Comparison of ENCODE assay signal across 1 cellular context in genomic region chr4:185142911-185143595, GRCh38.
TF ChIP-seq lines count a peak whose summit lies in the region.

Gene SLC25A4, plus strand, starts transcription at chr4:185143266. Its CDS starts 107 bp downstream, at chr4:185143373.

TF ChIP-seq in HepG2, 621 proteins besides CTCF, POLR2A, EP300 and RAD21 (continued from another document and continues in another):
- TF ChIP-seq ZBTB4 (CRISPR knock-in tag; IDR thresholded peaks at IDR 0.05; ENCODE audit: borderline replicate concordance) (no peak), IRF9 (CRISPR knock-in tag; IDR thresholded peaks at IDR 0.05; ENCODE audit: borderline replicate concordance) (peak; percentile 79; the same call in 1 of the 2 replicates), ZNF883 (CRISPR knock-in tag; IDR thresholded peaks at IDR 0.05; ENCODE audit: not compliant biosample characterization) (peak; percentile 50), ZNF879 (CRISPR knock-in tag; IDR thresholded peaks at IDR 0.05) (no peak), SMYD3 (CRISPR knock-in tag; IDR thresholded peaks at IDR 0.05) (no peak), HNRNPH1 (optimal IDR thresholded peaks at IDR 0.05; ENCODE audit: low read depth, low read length) (no peak), DMTF1 (CRISPR knock-in tag; IDR thresholded peaks at IDR 0.05) (no peak), PAWR (CRISPR knock-in tag; IDR thresholded peaks at IDR 0.05; ENCODE audit: borderline replicate concordance) (no peak), AKAP8 (CRISPR knock-in tag; IDR thresholded peaks at IDR 0.05) (peak; percentile 26; the same call in 1 of the 2 replicates), ZSCAN22 (CRISPR knock-in tag; IDR thresholded peaks at IDR 0.05) (no peak), MTF1 (CRISPR knock-in tag; IDR thresholded peaks at IDR 0.05) (no peak), SP5 (CRISPR knock-in tag; IDR thresholded peaks at IDR 0.05; ENCODE audit: borderline replicate concordance, low read depth) (peak; percentile 57; the same call in 1 of the 2 replicates), ZNF747 (CRISPR knock-in tag; IDR thresholded peaks at IDR 0.05; ENCODE audit: borderline replicate concordance) (no peak), HOXD1 (CRISPR knock-in tag; IDR thresholded peaks at IDR 0.05) (no peak; the same call in 1 of the 2 replicates), XRCC5 (optimal IDR thresholded peaks at IDR 0.05; ENCODE audit: low read length) (peak; percentile 74), ELF4 (CRISPR knock-in tag; IDR thresholded peaks at IDR 0.05; ENCODE audit: borderline replicate concordance) (no peak), ZFP41 (CRISPR knock-in tag; IDR thresholded peaks at IDR 0.05; ENCODE audit: borderline replicate concordance) (0 out of 2 replicates have a peak, but pooled peaks have one; percentile 79), ZNF788 (CRISPR knock-in tag; IDR thresholded peaks at IDR 0.05; ENCODE audit: borderline replicate concordance) (peak; percentile 17; the same call in 1 of the 2 replicates), MBNL3 (CRISPR knock-in tag; conservative IDR thresholded peaks at IDR 0.05) (no peak), HHEX (CRISPR knock-in tag; IDR thresholded peaks at IDR 0.05) (no peak), TFDP1 (CRISPR knock-in tag; IDR thresholded peaks at IDR 0.05; ENCODE audit: borderline replicate concordance) (peak; percentile 70; the same call in 1 of the 2 replicates), AHDC1 (CRISPR knock-in tag; IDR thresholded peaks at IDR 0.05; ENCODE audit: borderline replicate concordance) (no peak), ZNF724P (CRISPR knock-in tag; IDR thresholded peaks at IDR 0.05; ENCODE audit: borderline replicate concordance) (peak; percentile 63; the same call in 1 of the 2 replicates), ZNF564 (CRISPR knock-in tag; IDR thresholded peaks at IDR 0.05) (peak; percentile 57; the same call in 1 of the 2 replicates), ZNF556 (CRISPR knock-in tag; IDR thresholded peaks at IDR 0.05; ENCODE audit: borderline replicate concordance) (peak; percentile 85; the same call in 1 of the 2 replicates), ZNF7 (CRISPR knock-in tag; IDR thresholded peaks at IDR 0.05) (no peak), MTERF4 (CRISPR knock-in tag; IDR thresholded peaks at IDR 0.05) (0 out of 2 replicates have a peak, but pooled peaks have one; percentile 48), HMG20A (CRISPR knock-in tag; IDR thresholded peaks at IDR 0.05; ENCODE audit: borderline replicate concordance) (0 out of 2 replicates have a peak, but pooled peaks have one; percentile 14), TBX3 (IDR thresholded peaks at IDR 0.05; ENCODE audit: borderline replicate concordance) (no peak), ZNF772 (CRISPR knock-in tag; IDR thresholded peaks at IDR 0.05) (peak; percentile 54; the same call in 1 of the 2 replicates), MLX (CRISPR knock-in tag; IDR thresholded peaks at IDR 0.05) (0 out of 2 replicates have a peak, but pooled peaks have one; percentile 53), PAF1 (CRISPR knock-in tag; IDR thresholded peaks at IDR 0.05) (no peak), ZNF350 (CRISPR knock-in tag; IDR thresholded peaks at IDR 0.05; ENCODE audit: borderline replicate concordance, low read depth) (no peak), ZNF101 (CRISPR knock-in tag; IDR thresholded peaks at IDR 0.05; ENCODE audit: borderline replicate concordance, low read depth) (no peak; the same call in 1 of the 2 replicates), GLI4 (CRISPR knock-in tag; IDR thresholded peaks at IDR 0.05; ENCODE audit: borderline replicate concordance) (0 out of 2 replicates have a peak, but pooled peaks have one; percentile 48), ZNF331 (CRISPR knock-in tag; IDR thresholded peaks at IDR 0.05) (peak; percentile 50; the same call in 1 of the 2 replicates), ARNTL (CRISPR knock-in tag; IDR thresholded peaks at IDR 0.05) (0 out of 2 replicates have a peak, but pooled peaks have one; percentile 39), TRIM22 (IDR thresholded peaks at IDR 0.05) (no peak), MED1 (CRISPR knock-in tag; IDR thresholded peaks at IDR 0.05) (peak; percentile 79), SRSF1 (optimal IDR thresholded peaks at IDR 0.05; ENCODE audit: low read depth, low read length) (no peak), ZNF44 (CRISPR knock-in tag; IDR thresholded peaks at IDR 0.05) (no peak), DNMT1 (CRISPR knock-in tag; IDR thresholded peaks at IDR 0.05) (peak; percentile 85; the same call in 1 of the 2 replicates), ELK4 (CRISPR knock-in tag; IDR thresholded peaks at IDR 0.05; ENCODE audit: borderline replicate concordance) (no peak), ISL2 (CRISPR knock-in tag; IDR thresholded peaks at IDR 0.05) (peak; percentile 81)
